In the genomic region with DNA sequence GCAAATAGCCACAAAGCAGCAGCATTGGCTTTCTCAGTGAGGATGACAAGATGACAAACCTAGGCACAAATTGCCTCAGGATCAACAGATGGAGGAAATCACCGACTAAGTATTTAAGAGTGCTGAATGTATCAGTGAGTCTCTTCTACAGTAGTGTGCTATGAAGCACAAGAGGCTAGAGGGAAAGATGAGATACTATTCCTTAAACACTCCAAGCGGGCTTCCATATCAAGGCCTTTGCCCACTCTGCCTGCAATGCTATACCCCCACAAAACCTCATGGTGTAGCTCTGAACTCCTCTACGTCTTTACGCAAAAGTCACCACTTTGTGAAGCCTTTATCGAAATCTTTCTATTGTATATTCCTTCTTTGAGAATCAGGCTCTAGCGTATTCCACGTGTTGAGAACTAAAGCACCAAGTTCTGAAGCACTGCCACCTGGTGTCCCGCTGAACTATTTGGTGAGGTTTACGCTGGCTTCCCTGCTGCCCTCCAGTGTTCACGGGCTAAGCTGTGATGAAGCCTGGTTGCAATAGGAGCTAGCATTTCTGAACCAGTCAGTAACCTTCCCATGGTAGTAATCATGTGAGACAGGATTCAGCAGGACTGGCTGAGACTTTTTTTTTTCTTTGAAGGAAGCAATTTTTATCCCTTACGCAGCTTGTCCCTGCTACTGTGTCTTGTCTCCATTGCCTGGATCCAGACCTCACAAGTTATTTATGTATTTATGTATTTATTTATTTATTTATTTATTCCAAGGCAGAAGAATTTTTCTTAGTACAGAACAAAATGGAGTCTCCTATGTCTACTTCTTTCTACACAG, we compare ENCODE assay signal across 8 cellular contexts.
A peak's percentile ranks its signal among the peaks of the same experiment; 100 is the strongest.
DNase-seq lines count a peak whose midpoint lies in the region; ATAC-seq and TF ChIP-seq lines count a peak whose summit lies in the region.

No MANE protein-coding gene starts in this region.

- no peaks in the 10 kb centered on the region for H3K27me3 ChIP-seq in NT2/D1 (ENCODE audit: insufficient read depth, insufficient read length)
- no peaks in the 10 kb centered on the region for H3K27me3 ChIP-seq in heart left ventricle

- H3K36me3 Mint-ChIP-seq in activated T-helper 2 cell treated with anti-CD3 and anti-CD28 coated beads, Interferon-gamma antibody, Interleukin-2, Interleukin-4, amounts not matched to agents 10 μg/mL and 5 μg/mL and 100 μg/mL, durations not matched to agents 14 hours and 24 hours and 36 hours (ENCODE audit: low read depth): no peaks in the 10 kb centered on the region

- H3K9me3 Mint-ChIP-seq in activated T-helper 2 cell treated with anti-CD3 and anti-CD28 coated beads, Interferon-gamma antibody, Interleukin-2, Interleukin-4, amounts not matched to agents 10 μg/mL and 5 μg/mL and 100 μg/mL, durations not matched to agents 14 hours and 24 hours and 36 hours: no peaks in the 10 kb centered on the region

- no peak overlapping the region for H3K27ac ChIP-seq in heart left ventricle

- H3K9me3 ChIP-seq in NT2/D1 (ENCODE audit: insufficient read depth, low read length) (no peaks in the 10 kb centered on the region), heart left ventricle (no peaks in the 10 kb centered on the region)

- no peak for TF ChIP-seq POLR2A in heart left ventricle (IDR thresholded peaks at IDR 0.05)

- DNase-seq in activated gamma-delta T cell treated with Interleukin-2 at 50 U/mL for 16 hours (peak; percentile 56), activated gamma-delta T cell (lab: John Stamatoyannopoulos, UW) (no peak), NT2/D1 (ENCODE audit: low read depth, low spot score) (peak; percentile 39), heart left ventricle (peak; percentile 38 to 72 (median 61)), pulmonary artery endothelial cell (ENCODE audit: low read depth, low spot score) (peak; percentile 39)
- DNase-seq in activated T-helper 2 cell treated with anti-CD3 and anti-CD28 coated beads, Interferon-gamma antibody, Interleukin-2, Interleukin-4, amounts not matched to agents 10 μg/mL and 5 μg/mL and 100 μg/mL, durations not matched to agents 14 hours and 24 hours and 36 hours (ENCODE audit: low spot score): peak; percentile 49

- intact Hi-C loops in activated T-helper 2 cell treated with anti-CD3 and anti-CD28 coated beads, Interferon-gamma antibody, Interleukin-2, Interleukin-4, amounts not matched to agents 10 μg/mL and 5 μg/mL and 100 μg/mL, durations not matched to agents 14 hours and 24 hours and 36 hours (cut with micrococcal nuclease): loop anchor here (1.0 to 5.0 kb wide), 3 partner anchors 16 to 98 kb away; no protein-coding TSS in a partner anchor
- intact Hi-C loops in heart left ventricle (cut with DNase I): no loop called here

- peaks cover 46% of the 10 kb centered on the region for H3K4me1 Mint-ChIP-seq in activated T-helper 2 cell treated with anti-CD3 and anti-CD28 coated beads, Interferon-gamma antibody, Interleukin-2, Interleukin-4, amounts not matched to agents 10 μg/mL and 5 μg/mL and 100 μg/mL, durations not matched to agents 14 hours and 24 hours and 36 hours (ENCODE audit: low read depth)

- H3K9ac ChIP-seq in NT2/D1 (ENCODE audit: insufficient read length, low read depth): no peak overlapping the region

- H3K4me3 ChIP-seq in NT2/D1 (ENCODE audit: insufficient read length, low read depth) (no peak overlapping the region), heart left ventricle (no peak overlapping the region)

- no peaks in the 10 kb centered on the region for H3K27me3 Mint-ChIP-seq in activated T-helper 2 cell treated with anti-CD3 and anti-CD28 coated beads, Interferon-gamma antibody, Interleukin-2, Interleukin-4, amounts not matched to agents 10 μg/mL and 5 μg/mL and 100 μg/mL, durations not matched to agents 14 hours and 24 hours and 36 hours (ENCODE audit: low read depth)

- ATAC-seq in HG02884 (IDR thresholded peaks at IDR 0.05; ENCODE audit: unreplicated experiment): peak; percentile 67
- ATAC-seq in heart left ventricle: peak; percentile 49 to 96 (median 95)
- no peak for ATAC-seq in HG03439 (IDR thresholded peaks at IDR 0.05; ENCODE audit: unreplicated experiment)

- 26 to 34% (median 31%) methylated on average over 11 of the region's 11 CpGs for WGBS in heart left ventricle, 4 donors

- peak; percentile 17 to 90 (median 54) for TF ChIP-seq CTCF in heart left ventricle (IDR thresholded peaks at IDR 0.05)

- H3K27ac Mint-ChIP-seq in activated T-helper 2 cell treated with anti-CD3 and anti-CD28 coated beads, Interferon-gamma antibody, Interleukin-2, Interleukin-4, amounts not matched to agents 10 μg/mL and 5 μg/mL and 100 μg/mL, durations not matched to agents 14 hours and 24 hours and 36 hours: peak overlapping the region; percentile 46

- H3K4me1 ChIP-seq in NT2/D1 (ENCODE audit: insufficient read depth, insufficient read length) (no peaks in the 10 kb centered on the region), heart left ventricle (peaks cover 0 to 12% (median 0%) of the 10 kb centered on the region in 12 donors)

- no peak overlapping the region for H3K4me3 Mint-ChIP-seq in activated T-helper 2 cell treated with anti-CD3 and anti-CD28 coated beads, Interferon-gamma antibody, Interleukin-2, Interleukin-4, amounts not matched to agents 10 μg/mL and 5 μg/mL and 100 μg/mL, durations not matched to agents 14 hours and 24 hours and 36 hours (ENCODE audit: low read depth)

- no peaks in the 10 kb centered on the region for H3K36me3 ChIP-seq in NT2/D1 (ENCODE audit: insufficient read depth, insufficient read length, low read length)
- no peaks in the 10 kb centered on the region for H3K36me3 ChIP-seq in heart left ventricle
